ENCODE assay signal across 9 cellular contexts in genomic region chr19:28633223-28634030, GRCh38.
DNase-seq lines count a peak whose midpoint lies in the region; ATAC-seq and TF ChIP-seq lines count a peak whose summit lies in the region.
"Had no signal": no experiment of that assay in that cellular context is flagged by ENCODE, and none has a peak within 500 bp of the region (broad histone marks: within the 10 kb centered on the region; RNA-seq: fewer than 3 reads in every experiment).

No MANE protein-coding gene starts in this region.

- no peak overlapping the region for H3K4me3 Mint-ChIP-seq in endodermal cell
- no peak overlapping the region for H3K4me3 Mint-ChIP-seq in natural killer cell treated with Interleukin-12 subunit alpha and Interleukin-12 subunit beta and Interleukin-15 and Interleukin-18, amount 100 ng/mL, for 72 hours
- H3K4me3 Mint-ChIP-seq: activated naive CD4-positive, alpha-beta T cell treated with anti-CD3 and anti-CD28 coated beads, Interleukin-2, amount 50 U/mL, for 24 hours had no signal

- H3K27ac Mint-ChIP-seq in endodermal cell: no peak overlapping the region
- no peak overlapping the region for H3K27ac Mint-ChIP-seq in natural killer cell treated with Interleukin-12 subunit alpha and Interleukin-12 subunit beta and Interleukin-15 and Interleukin-18, amount 100 ng/mL, for 72 hours
- H3K27ac Mint-ChIP-seq: activated naive CD4-positive, alpha-beta T cell treated with anti-CD3 and anti-CD28 coated beads, Interleukin-2, amount 50 U/mL, for 24 hours had no signal

- H3K27me3 Mint-ChIP-seq in endodermal cell (ENCODE audit: insufficient read depth): no peaks in the 10 kb centered on the region
- H3K27me3 Mint-ChIP-seq in natural killer cell treated with Interleukin-12 subunit alpha and Interleukin-12 subunit beta and Interleukin-15 and Interleukin-18, amount 100 ng/mL, for 72 hours: peaks cover 0 to 2% of the 10 kb centered on the region in 2 donors

- H3K4me3 ChIP-seq in WI38 (ENCODE audit: low read depth, low read length): no peak overlapping the region
- H3K4me3 ChIP-seq in endodermal cell (ENCODE audit: low read length): no peak overlapping the region
- H3K4me3 ChIP-seq in upper lobe of left lung: no peak overlapping the region

- peak; percentile 77 to 85 for ATAC-seq in natural killer cell treated with Interleukin-12 subunit alpha and Interleukin-12 subunit beta and Interleukin-15 and Interleukin-18, amount 100 ng/mL, for 72 hours
- ATAC-seq in upper lobe of left lung (ENCODE audit: low FRiP score in 2 of 2): peak; percentile 51 to 74

- peaks cover 1% of the 10 kb centered on the region for H3K9me3 ChIP-seq in endodermal cell (ENCODE audit: control insufficient read depth, low read length)
- H3K9me3 ChIP-seq in upper lobe of left lung: no peaks in the 10 kb centered on the region

- peaks cover 3% of the 10 kb centered on the region for H3K9me3 Mint-ChIP-seq in endodermal cell
- H3K9me3 Mint-ChIP-seq in natural killer cell treated with Interleukin-12 subunit alpha and Interleukin-12 subunit beta and Interleukin-15 and Interleukin-18, amount 100 ng/mL, for 72 hours: no peaks in the 10 kb centered on the region
- H3K9me3 Mint-ChIP-seq: activated naive CD4-positive, alpha-beta T cell treated with anti-CD3 and anti-CD28 coated beads, Interleukin-2, amount 50 U/mL, for 24 hours had no signal

- no peaks in the 10 kb centered on the region for H3K27me3 ChIP-seq in endodermal cell (ENCODE audit: control insufficient read depth, insufficient read depth, low read length, poor library complexity, severe bottlenecking)
- H3K27me3 ChIP-seq in upper lobe of left lung: no peaks in the 10 kb centered on the region

- H3K36me3 ChIP-seq in endodermal cell (ENCODE audit: control insufficient read depth, insufficient read depth, low read length) (no peaks in the 10 kb centered on the region), upper lobe of left lung (no peaks in the 10 kb centered on the region)

- TF ChIP-seq CTCF in WI38 (IDR thresholded peaks at IDR 0.05; ENCODE audit: low read depth, low read length) (peak; percentile 48), endodermal cell (conservative IDR thresholded peaks at IDR 0.05) (peak; percentile 97), upper lobe of left lung (IDR thresholded peaks at IDR 0.05) (peak; percentile 59 to 79 (median 74))

- H3K4me1 Mint-ChIP-seq in endodermal cell: no peaks in the 10 kb centered on the region
- peaks cover 23 to 24% of the 10 kb centered on the region in 2 donors for H3K4me1 Mint-ChIP-seq in natural killer cell treated with Interleukin-12 subunit alpha and Interleukin-12 subunit beta and Interleukin-15 and Interleukin-18, amount 100 ng/mL, for 72 hours (ENCODE audit: low read depth in 2 of 2)

- no peak for TF ChIP-seq EP300 in upper lobe of left lung (IDR thresholded peaks at IDR 0.05)

- H3K9ac ChIP-seq in endodermal cell (ENCODE audit: extremely low read depth, low read length, poor library complexity, severe bottlenecking): no peak overlapping the region

- no peak for TF ChIP-seq POLR2A in upper lobe of left lung (IDR thresholded peaks at IDR 0.05)

- no peak overlapping the region for H3K27ac ChIP-seq in endodermal cell (ENCODE audit: low read depth, low read length)
- no peak overlapping the region for H3K27ac ChIP-seq in upper lobe of left lung

- H3K36me3 Mint-ChIP-seq in endodermal cell (ENCODE audit: low read depth): peaks cover 2% of the 10 kb centered on the region
- H3K36me3 Mint-ChIP-seq in natural killer cell treated with Interleukin-12 subunit alpha and Interleukin-12 subunit beta and Interleukin-15 and Interleukin-18, amount 100 ng/mL, for 72 hours: no peaks in the 10 kb centered on the region

- H3K4me1 ChIP-seq in endodermal cell (ENCODE audit: control insufficient read depth, insufficient read depth, low read length): no peaks in the 10 kb centered on the region
- H3K4me1 ChIP-seq in upper lobe of left lung: no peaks in the 10 kb centered on the region

- WGBS in endodermal cell (ENCODE audit: insufficient coverage in 1 of 2, insufficient read length in 1 of 2), 2 experiments: 65 to 94% methylated on average over 3 to 10 of the region's 11 CpGs
- 45 to 57% methylated on average over 9 to 11 of the region's 11 CpGs for WGBS in upper lobe of left lung, 2 donors

- DNase-seq in NCI-H1092 treated with DMSO at 0.1 percent for 48 hours (lab: John Stamatoyannopoulos, UW) (peak; percentile 63), NCI-H1092 (lab: John Stamatoyannopoulos, UW) (no peak), NCI-H1694 (lab: John Stamatoyannopoulos, UW) (peak; percentile 5), endodermal cell (peak; percentile 90), upper lobe of left lung (peak in 1 of 2 donors; percentile 64), HuH-7.5 (ENCODE audit: low spot score) (no peak)
- DNase-seq in natural killer cell treated with Interleukin-12 subunit alpha and Interleukin-12 subunit beta and Interleukin-15 and Interleukin-18, amount 100 ng/mL, for 72 hours (ENCODE audit: low spot score): peak; percentile 74

Comparison
In these comparisons a context has a peak if more than half of its experiments do, and no peak if none do; other contexts are left out.
1. DNase-seq: peak in NCI-H1092 treated with DMSO at 0.1 percent for 48 hours (single experiment), NCI-H1694 (single experiment), endodermal cell (single experiment) and natural killer cell treated with Interleukin-12 subunit alpha and Interleukin-12 subunit beta and Interleukin-15 and Interleukin-18, amount 100 ng/mL, for 72 hours (single experiment); none in NCI-H1092 (single experiment) and HuH-7.5 (single experiment).
2. Peak in every context shown above with its lines, with median percentiles within 50 percentile points of each other: CTCF ChIP-seq.